Comparison of ENCODE assay signal across 8 cellular contexts in genomic region chr9:127965953-127966352, GRCh38. TPM values are rescaled to one million over a fixed set of nuclear protein-coding genes. Genes with fewer than 3 reads are reported as not detected.
DNase-seq lines count a peak whose midpoint lies in the region; ATAC-seq and TF ChIP-seq lines count a peak whose summit lies in the region.

No MANE protein-coding gene starts in this region.

- CTCF ChIA-PET in RWPE1 (lab: Yijun Ruan, JAX) (interaction anchor here (1.0 to 1.9 kb wide), 3 partner anchors 11 to 22 kb away, joined by 3 to 4 read pairs (median 4); no protein-coding TSS in a partner anchor), HEK293T (lab: Yijun Ruan, JAX) (interaction anchor here (1.1 kb wide), 1 partner anchor 22 kb away, joined by 4 read pairs; no protein-coding TSS in a partner anchor)

- no peak overlapping the region for H3K4me3 ChIP-seq in esophagus (ENCODE audit: low read depth in 1 of 2, low read length in 2 of 2)

- peaks cover 91% of the 10 kb centered on the region for H3K4me1 Mint-ChIP-seq in osteocyte (ENCODE audit: unreplicated experiment)

- H3K27ac ChIP-seq in C4-2B (peak overlapping the region; percentile 85), RWPE1 (peak overlapping the region; percentile 100), esophagus (ENCODE audit: low read depth in 2 of 2, low read length in 1 of 2) (peak overlapping the region; percentile 98 to 99)

- H3K36me3 Mint-ChIP-seq in osteocyte (ENCODE audit: unreplicated experiment): peaks cover 4% of the 10 kb centered on the region

- WGBS in esophagus, 2 donors: 30 to 36% methylated on average over 6 of the region's 6 CpGs

- H3K36me3 ChIP-seq in esophagus (ENCODE audit: control insufficient read depth in 2 of 2, insufficient read depth in 2 of 2, low read length in 1 of 2): peaks cover 0 to 3% of the 10 kb centered on the region in 2 donors

- H3K27me3 Mint-ChIP-seq in osteocyte (ENCODE audit: unreplicated experiment): no peaks in the 10 kb centered on the region

- peak overlapping the region; percentile 44 for H3K4me3 Mint-ChIP-seq in osteocyte (ENCODE audit: unreplicated experiment)

- no peaks in the 10 kb centered on the region for H3K9me3 Mint-ChIP-seq in osteocyte (ENCODE audit: unreplicated experiment)

- no peaks in the 10 kb centered on the region for H3K27me3 ChIP-seq in esophagus (ENCODE audit: control insufficient read depth in 1 of 2, insufficient read depth in 2 of 2, low read length in 2 of 2)

- H3K9me3 ChIP-seq in esophagus (ENCODE audit: control insufficient read depth in 2 of 2, insufficient read depth in 1 of 2, low read depth in 1 of 2, low read length in 1 of 2): no peaks in the 10 kb centered on the region

- peaks cover 45 to 64% of the 10 kb centered on the region in 2 donors for H3K4me1 ChIP-seq in esophagus (ENCODE audit: control insufficient read depth in 2 of 2, insufficient read depth in 2 of 2, low read length in 1 of 2)

- no peak for ATAC-seq in GM21423 (IDR thresholded peaks at IDR 0.05; ENCODE audit: unreplicated experiment)

- no peak for DNase-seq in RWPE1 (ENCODE audit: low spot score)
- no peak for DNase-seq in osteocyte (ENCODE audit: extremely low spot score, unreplicated experiment)
- no peak for DNase-seq in kidney tubule cell (ENCODE audit: low spot score)
- DNase-seq in HEK293T (ENCODE audit: extremely low spot score): no peak
- DNase-seq in NCI-H2196 (lab: John Stamatoyannopoulos, UW; ENCODE audit: unreplicated experiment): no peak

- TF ChIP-seq CTCF in C4-2B (conservative IDR thresholded peaks at IDR 0.05): no peak
- no peak for TF ChIP-seq CTCF in RWPE1 (conservative IDR thresholded peaks at IDR 0.05; ENCODE audit: low read depth)
- TF ChIP-seq CTCF in osteocyte (IDR thresholded peaks at IDR 0.05): no peak

- POLR2A ChIA-PET in RWPE1 (lab: Yijun Ruan, JAX; ENCODE audit: low non-redundant PET): interaction anchor here (0.7 kb wide), 1 partner anchor 163 kb away, joined by 4 read pairs; no protein-coding TSS in a partner anchor
- POLR2A ChIA-PET in HEK293T (lab: Yijun Ruan, JAX): no interaction called here

- H3K27ac Mint-ChIP-seq in osteocyte (ENCODE audit: unreplicated experiment): peak overlapping the region; percentile 99

TF ChIP-seq in HEK293T, 16 proteins besides CTCF, POLR2A, EP300 and RAD21:
- TF ChIP-seq, protein P1, sequence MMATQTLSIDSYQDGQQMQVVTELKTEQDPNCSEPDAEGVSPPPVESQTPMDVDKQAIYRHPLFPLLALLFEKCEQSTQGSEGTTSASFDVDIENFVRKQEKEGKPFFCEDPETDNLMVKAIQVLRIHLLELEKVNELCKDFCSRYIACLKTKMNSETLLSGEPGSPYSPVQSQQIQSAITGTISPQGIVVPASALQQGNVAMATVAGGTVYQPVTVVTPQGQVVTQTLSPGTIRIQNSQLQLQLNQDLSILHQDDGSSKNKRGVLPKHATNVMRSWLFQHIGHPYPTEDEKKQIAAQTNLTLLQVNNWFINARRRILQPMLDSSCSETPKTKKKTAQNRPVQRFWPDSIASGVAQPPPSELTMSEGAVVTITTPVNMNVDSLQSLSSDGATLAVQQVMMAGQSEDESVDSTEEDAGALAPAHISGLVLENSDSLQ (IDR thresholded peaks at IDR 0.05): no peak
- TF ChIP-seq HDGF (IDR thresholded peaks at IDR 0.05; ENCODE audit: borderline replicate concordance): no peak
- TF ChIP-seq SP1 (IDR thresholded peaks at IDR 0.05): no peak
- TF ChIP-seq ELF4 (IDR thresholded peaks at IDR 0.05): no peak
- TF ChIP-seq NFRKB (IDR thresholded peaks at IDR 0.05): no peak
- TF ChIP-seq ZNF384 (IDR thresholded peaks at IDR 0.05): no peak
- TF ChIP-seq FOXA1 (IDR thresholded peaks at IDR 0.05): no peak
- TF ChIP-seq TARDBP (IDR thresholded peaks at IDR 0.05): no peak
- no peak for TF ChIP-seq BHLHE40 (IDR thresholded peaks at IDR 0.05; ENCODE audit: borderline replicate concordance)
- no peak for TF ChIP-seq SUZ12 (IDR thresholded peaks at IDR 0.05)
- TF ChIP-seq FOXK2 (IDR thresholded peaks at IDR 0.05): no peak
- TF ChIP-seq ARNT (IDR thresholded peaks at IDR 0.05): no peak
- TF ChIP-seq FOXM1 (IDR thresholded peaks at IDR 0.05; ENCODE audit: borderline replicate concordance): no peak
- no peak for TF ChIP-seq LEF1 (IDR thresholded peaks at IDR 0.05; ENCODE audit: borderline replicate concordance)
- TF ChIP-seq CTBP1 (IDR thresholded peaks at IDR 0.05; ENCODE audit: borderline replicate concordance): no peak
- no peak for TF ChIP-seq L3MBTL2 (conservative IDR thresholded peaks at IDR 0.05)

RNA-seq across cellular contexts. Expression of gene EEIG1, which starts 14.8 kb away (rescaled TPM):
- 10 to 100 TPM; 34.3 to 53.1 TPM for polyA plus RNA-seq in esophagus
- total RNA-seq in osteocyte: 39.4 and 41.4 TPM in 2 replicates

RNA-seq across cellular contexts. Expression of gene DPM2, which starts 28.3 kb away (rescaled TPM):
- 10 to 100 TPM; 25.2 to 28.2 TPM for polyA plus RNA-seq in esophagus
- total RNA-seq in osteocyte: 29.2 and 31.6 TPM in 2 replicates

RNA-seq across cellular contexts. Expression of gene PIP5KL1, which starts 35.4 kb away (rescaled TPM):
- polyA plus RNA-seq in esophagus: 1 to 10 TPM; 2.7 to 4.8 TPM
- total RNA-seq in osteocyte: 2.6 and 2.9 TPM in 2 replicates

RNA-seq across cellular contexts. Expression of gene ST6GALNAC4, which starts 49.1 kb away (rescaled TPM):
- polyA plus RNA-seq in esophagus: 10 to 100 TPM in 1 of 2 donors, 1 to 10 TPM in 1; 4.6 to 15.3 TPM
- total RNA-seq in osteocyte: 21.4 and 25.1 TPM in 2 replicates
